18 cellular contexts compared by ENCODE assay signal in genomic region chr12:70711831-70712230, GRCh38.
"Had no signal": no experiment of that assay in that cellular context is flagged by ENCODE, and none has a peak within 500 bp of the region (broad histone marks: within the 10 kb centered on the region; RNA-seq: fewer than 3 reads in every experiment).

No MANE protein-coding gene starts in this region.

- H3K9me3 ChIP-seq: left lung, lower lobe of right lung, pancreas, tibial artery, upper lobe of left lung had no signal

- H3K27ac ChIP-seq: dorsolateral prefrontal cortex, hepatocyte, left lung, lower lobe of right lung, pancreas, tibial artery, upper lobe of left lung had no signal

- H3K4me1 ChIP-seq: left lung, lower lobe of right lung, pancreas, tibial artery, upper lobe of left lung had no signal

- H2AFZ ChIP-seq: hepatocyte had no signal

- DNase-seq: cortex of kidney; dorsolateral prefrontal cortex; effector CD8-positive, alpha-beta T cell; foreskin melanocyte; head of caudate nucleus; left lung; lower lobe of right lung; midbrain; naive B cell; occipital lobe; pancreas; right cardiac atrium; stimulated activated CD4-positive, alpha-beta T cell treated with anti-CD3 and anti-CD28 coated beads, Interleukin-4, amount 100 ng/mL, for 1 hour; stimulated activated CD8-positive, alpha-beta memory T cell treated with anti-CD3 and anti-CD28 coated beads, Interleukin-4, amount 100 ng/mL, for 48 hours; tibial artery; upper lobe of left lung had no signal

- H3K36me3 ChIP-seq: left lung, lower lobe of right lung, pancreas, tibial artery, upper lobe of left lung had no signal

- H3K27me3 ChIP-seq: dorsolateral prefrontal cortex, hepatocyte, left lung, pancreas, tibial artery, upper lobe of left lung had no signal

- H3K79me2 ChIP-seq: hepatocyte had no signal

- H3K4me3 ChIP-seq: dorsolateral prefrontal cortex, hepatocyte, left lung, lower lobe of right lung, pancreas, tibial artery, upper lobe of left lung had no signal

- ATAC-seq: left lung; lower lobe of right lung; pancreas; right cardiac atrium; stimulated activated effector memory CD8-positive, alpha-beta T cell treated with anti-CD3 and anti-CD28 coated beads, Interleukin-12 subunit alpha, Interleukin-12 subunit beta, amount 100 ng/mL, for 72 hours had no signal

- H3K4me2 ChIP-seq: hepatocyte had no signal

- FAIRE-seq: pancreas had no signal
